ENCODE assay signal across 1 cellular context in genomic region chr6:43698584-43699349, GRCh38.
TF ChIP-seq lines count a peak whose summit lies in the region.

No MANE protein-coding gene starts in this region.

TF ChIP-seq in K562, 482 proteins besides CTCF, POLR2A, EP300 and RAD21 (continued from another document):
- TF ChIP-seq RERE (CRISPR knock-in tag; IDR thresholded peaks at IDR 0.05; ENCODE audit: borderline replicate concordance) (0 out of 2 replicates have a peak, but pooled peaks have one; percentile 15), SNRNP70 (optimal IDR thresholded peaks at IDR 0.05; ENCODE audit: low read depth, low read length) (no peak), IFI16 (CRISPR knock-in tag; IDR thresholded peaks at IDR 0.05) (no peak), YBX1 (IDR thresholded peaks at IDR 0.05) (no peak), TOE1 (IDR thresholded peaks at IDR 0.05; ENCODE audit: borderline replicate concordance) (no peak), TOE1 (CRISPR knock-in tag; IDR thresholded peaks at IDR 0.05; ENCODE audit: borderline replicate concordance, low read depth) (no peak)
